In the genomic region with DNA sequence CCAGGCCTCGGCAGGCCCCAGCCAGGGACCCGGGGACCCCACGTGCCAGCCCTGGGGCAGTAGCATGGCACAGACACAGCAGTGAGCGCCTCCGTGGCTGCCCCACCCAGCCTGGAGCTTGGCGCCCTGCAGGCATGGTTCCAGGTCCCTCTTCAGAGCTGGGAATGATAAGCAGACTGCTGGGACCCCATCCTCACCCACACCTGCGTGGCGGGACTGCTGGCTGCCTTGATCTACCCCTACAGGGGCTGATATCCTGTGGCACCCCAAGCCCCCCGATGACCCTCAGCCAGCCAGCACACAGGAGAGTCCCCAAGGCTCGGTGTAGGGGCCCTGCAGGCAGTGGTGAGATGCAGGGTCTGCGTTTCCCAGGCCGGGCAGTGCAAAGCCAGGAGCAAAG, we compare ENCODE assay signal across 1 cellular context.
TF ChIP-seq lines count a peak whose summit lies in the region.

No MANE protein-coding gene starts in this region.

TF ChIP-seq in H1, 55 proteins besides CTCF, POLR2A, EP300 and RAD21:
- no peak for TF ChIP-seq SUZ12 (IDR thresholded peaks at IDR 0.05; ENCODE audit: low read length)
